ENCODE assay signal across 32 cellular contexts in genomic region chr5:102919211-102919610, GRCh38.
"Had no signal": no experiment of that assay in that cellular context is flagged by ENCODE, and none has a peak within 500 bp of the region (broad histone marks: within the 10 kb centered on the region; RNA-seq: fewer than 3 reads in every experiment).

No MANE protein-coding gene starts in this region.

- H3K27me3 Mint-ChIP-seq: activated CD4-positive, alpha-beta memory T cell treated with anti-CD3 and anti-CD28 coated beads, Interleukin-2, amount 10 ng/mL, durations not matched to agents 7 days and 5 days; activated CD4-positive, alpha-beta T cell treated with anti-CD3 and anti-CD28 coated beads, Interleukin-2, amount 10 ng/mL, durations not matched to agents 7 days and 5 days; activated naive CD8-positive, alpha-beta T cell; activated T-cell treated with anti-CD3 and anti-CD28 coated beads, Interleukin-2, amount 50 U/mL, for 24 hours; central memory CD8-positive, alpha-beta T cell; dendritic cell treated with granulocyte-macrophage colony-stimulating factor and Interleukin-4, amounts not matched to agents 40 ng/mL and 50 ng/mL, for 4 days; effector memory CD8-positive, alpha-beta T cell; T-helper 17 cell had no signal

- H3K9me3 ChIP-seq: esophagus squamous epithelium had no signal

- H3K27ac ChIP-seq: brain microvascular endothelial cell, coronary artery, dorsolateral prefrontal cortex, epithelial cell of prostate, esophagus squamous epithelium, WERI-Rb-1 had no signal

- H3K27me3 ChIP-seq: brain microvascular endothelial cell, dorsolateral prefrontal cortex, esophagus squamous epithelium had no signal

- H3K27ac Mint-ChIP-seq: activated CD4-positive, alpha-beta memory T cell treated with anti-CD3 and anti-CD28 coated beads, Interleukin-2, amount 10 ng/mL, durations not matched to agents 7 days and 5 days; activated CD4-positive, alpha-beta T cell treated with anti-CD3 and anti-CD28 coated beads, Interleukin-2, amount 10 ng/mL, durations not matched to agents 7 days and 5 days; activated naive CD8-positive, alpha-beta T cell; activated T-cell treated with anti-CD3 and anti-CD28 coated beads, Interleukin-2, amount 50 U/mL, for 24 hours; activated T-cell treated with anti-CD3 and anti-CD28 coated beads, Interleukin-2, amount 50 U/mL, for 72 hours; dendritic cell treated with granulocyte-macrophage colony-stimulating factor and Interleukin-4, amounts not matched to agents 40 ng/mL and 50 ng/mL, for 4 days; effector memory CD8-positive, alpha-beta T cell; T-helper 17 cell; T-helper 2 cell treated with Interferon-gamma antibody and Interleukin-4, amounts not matched to agents 5 μg/mL and 100 μg/mL, for 36 hours had no signal

- H3K4me1 ChIP-seq: esophagus squamous epithelium had no signal

- ATAC-seq: activated T-cell treated with anti-CD3 and anti-CD28 coated beads, Interleukin-2, amount 50 U/mL, for 72 hours; effector memory CD8-positive, alpha-beta T cell; T-helper 17 cell had no signal

- H3K4me3 ChIP-seq: coronary artery, dorsolateral prefrontal cortex, esophagus squamous epithelium had no signal

- DNase-seq: activated CD4-positive, alpha-beta memory T cell treated with anti-CD3 and anti-CD28 coated beads, Interleukin-2, amount 10 ng/mL, durations not matched to agents 7 days and 5 days; activated CD4-positive, alpha-beta T cell treated with anti-CD3 and anti-CD28 coated beads for 1 hour; activated CD4-positive, alpha-beta T cell treated with anti-CD3 and anti-CD28 coated beads for 4 hours; activated CD4-positive, alpha-beta T cell treated with anti-CD3 and anti-CD28 coated beads, Interleukin-2, amount 10 ng/mL, durations not matched to agents 7 days and 5 days; activated CD4-positive, alpha-beta T cell treated with anti-CD3 and anti-CD28 coated beads, Interleukin-2, amount 50 U/mL, for 4 hours; activated CD4-positive, CD25-positive, alpha-beta regulatory T cell; activated CD8-positive, alpha-beta memory T cell treated with anti-CD3 and anti-CD28 coated beads, Interleukin-2, amount 50 U/mL, for 48 hours; activated effector memory CD4-positive, alpha-beta T cell treated with Interleukin-2 at 50 U/mL for 16 hours; activated gamma-delta T cell treated with Interleukin-2 at 50 U/mL for 16 hours; activated naive CD4-positive, alpha-beta T cell treated with anti-CD3 and anti-CD28 coated beads, Interleukin-2, amount 50 U/mL, for 16 hours; activated naive CD4-positive, alpha-beta T cell treated with Interleukin-2 at 50 U/mL for 16 hours; activated T-cell treated with anti-CD3 and anti-CD28 coated beads for 4 hours; activated T-cell treated with anti-CD3 and anti-CD28 coated beads, Interleukin-2, amount 50 U/mL, for 24 hours; activated T-cell treated with anti-CD3 and anti-CD28 coated beads, Interleukin-2, amount 50 U/mL, for 72 hours; amniotic stem cell; anterior cingulate cortex; brain microvascular endothelial cell; dorsolateral prefrontal cortex; effector CD4-positive, alpha-beta T cell; effector memory CD8-positive, alpha-beta T cell; esophagus squamous epithelium; head of caudate nucleus; T-helper 1 cell; T-helper 17 cell; T1000; WERI-Rb-1 had no signal

- H3K4me1 Mint-ChIP-seq: activated CD4-positive, alpha-beta memory T cell treated with anti-CD3 and anti-CD28 coated beads, Interleukin-2, amount 10 ng/mL, durations not matched to agents 7 days and 5 days; activated CD4-positive, alpha-beta T cell treated with anti-CD3 and anti-CD28 coated beads, Interleukin-2, amount 10 ng/mL, durations not matched to agents 7 days and 5 days; T-helper 17 cell had no signal

- H3K4me3 Mint-ChIP-seq: activated CD4-positive, alpha-beta memory T cell treated with anti-CD3 and anti-CD28 coated beads, Interleukin-2, amount 10 ng/mL, durations not matched to agents 7 days and 5 days; activated CD4-positive, alpha-beta T cell treated with anti-CD3 and anti-CD28 coated beads, Interleukin-2, amount 10 ng/mL, durations not matched to agents 7 days and 5 days; activated naive CD8-positive, alpha-beta T cell; activated T-cell treated with anti-CD3 and anti-CD28 coated beads, Interleukin-2, amount 50 U/mL, for 24 hours; activated T-cell treated with anti-CD3 and anti-CD28 coated beads, Interleukin-2, amount 50 U/mL, for 72 hours; central memory CD8-positive, alpha-beta T cell; dendritic cell treated with granulocyte-macrophage colony-stimulating factor and Interleukin-4, amounts not matched to agents 40 ng/mL and 50 ng/mL, for 4 days; effector memory CD8-positive, alpha-beta T cell; T-helper 17 cell; T-helper 2 cell treated with Interferon-gamma antibody and Interleukin-4, amounts not matched to agents 5 μg/mL and 100 μg/mL, for 36 hours had no signal

- H3K36me3 ChIP-seq: brain microvascular endothelial cell, WERI-Rb-1 had no signal

- H3K9me3 Mint-ChIP-seq: activated CD4-positive, alpha-beta memory T cell treated with anti-CD3 and anti-CD28 coated beads, Interleukin-2, amount 10 ng/mL, durations not matched to agents 7 days and 5 days; activated CD4-positive, alpha-beta T cell treated with anti-CD3 and anti-CD28 coated beads, Interleukin-2, amount 10 ng/mL, durations not matched to agents 7 days and 5 days; activated T-cell treated with anti-CD3 and anti-CD28 coated beads, Interleukin-2, amount 50 U/mL, for 24 hours; activated T-cell treated with anti-CD3 and anti-CD28 coated beads, Interleukin-2, amount 50 U/mL, for 72 hours; central memory CD8-positive, alpha-beta T cell; dendritic cell treated with granulocyte-macrophage colony-stimulating factor and Interleukin-4, amounts not matched to agents 40 ng/mL and 50 ng/mL, for 4 days; effector memory CD8-positive, alpha-beta T cell; T-helper 2 cell treated with Interferon-gamma antibody and Interleukin-4, amounts not matched to agents 5 μg/mL and 100 μg/mL, for 36 hours had no signal
